Comparison of ENCODE assay signal across 11 cellular contexts in the genomic region with DNA sequence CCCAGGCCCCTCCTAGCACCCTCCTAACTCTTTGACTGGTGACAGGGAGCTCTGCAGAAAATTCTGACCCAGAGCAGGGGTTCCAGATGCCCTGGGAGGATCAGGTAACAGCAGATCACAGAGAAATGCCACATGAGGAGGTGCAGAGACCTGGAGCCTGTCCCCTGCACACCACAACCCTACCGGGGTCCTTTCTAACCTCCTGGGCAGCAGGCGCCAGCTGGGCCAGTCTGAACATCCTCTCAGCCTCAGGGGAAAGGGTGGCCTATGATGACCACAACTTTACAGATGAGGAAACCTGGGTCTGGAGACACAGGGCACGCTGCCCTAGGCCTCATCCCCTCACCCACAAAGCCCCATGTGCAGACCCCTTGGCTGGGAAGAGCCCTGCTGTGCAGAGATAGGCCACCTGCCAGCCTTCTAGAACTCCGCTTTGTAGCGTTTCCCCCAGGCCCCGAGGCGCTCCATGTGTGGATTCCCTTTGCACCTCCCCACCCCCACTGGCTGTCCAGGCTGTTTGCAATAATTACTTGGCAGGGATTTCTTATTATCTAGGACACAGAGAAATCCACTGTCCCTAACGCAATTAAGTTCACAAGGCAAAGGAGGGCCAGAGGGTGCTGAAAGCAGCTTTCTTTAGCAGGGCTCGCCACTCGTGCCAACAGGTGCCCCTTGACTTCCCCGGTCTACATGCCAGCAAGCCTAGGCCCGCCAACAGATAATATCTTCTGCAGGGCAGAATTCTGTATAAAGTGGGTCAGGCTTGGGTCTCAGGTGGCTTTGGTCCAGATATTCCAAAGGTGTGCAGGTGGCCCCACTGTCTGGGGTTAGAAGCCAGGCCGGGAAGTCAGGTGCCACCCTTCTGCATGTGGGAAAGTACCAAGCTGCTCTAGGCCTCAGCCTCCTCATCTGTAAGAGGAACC. TPM values are rescaled to one million over a fixed set of nuclear protein-coding genes. Genes with fewer than 3 reads are reported as not detected.
DNase-seq lines count a peak whose midpoint lies in the region; ATAC-seq and TF ChIP-seq lines count a peak whose summit lies in the region.
"Had no signal": no experiment of that assay in that cellular context is flagged by ENCODE, and none has a peak within 500 bp of the region (broad histone marks: within the 10 kb centered on the region; RNA-seq: fewer than 3 reads in every experiment).

No MANE protein-coding gene starts in this region.

- no peaks in the 10 kb centered on the region for H3K4me1 ChIP-seq in Panc1 (ENCODE audit: control insufficient read depth, insufficient read depth, low read length)
- peaks cover 0 to 21% (median 10%) of the 10 kb centered on the region in 6 donors for H3K4me1 ChIP-seq in spleen

- H3K27me3 Mint-ChIP-seq in activated CD8-positive, alpha-beta T cell treated with anti-CD3 and anti-CD28 coated beads for 36 hours, result no peaks in the 10 kb centered on the region
- no peaks in the 10 kb centered on the region for H3K27me3 Mint-ChIP-seq in activated CD8-positive, alpha-beta T cell treated with anti-CD3 and anti-CD28 coated beads, Interleukin-2, amount 10 ng/mL, durations not matched to agents 7 days and 5 days (ENCODE audit: low read depth)
- H3K27me3 Mint-ChIP-seq: IgD-negative memory B cell had no signal

- no peaks in the 10 kb centered on the region for H3K9me3 Mint-ChIP-seq in activated CD8-positive, alpha-beta T cell treated with anti-CD3 and anti-CD28 coated beads for 36 hours
- H3K9me3 Mint-ChIP-seq in activated CD8-positive, alpha-beta T cell treated with anti-CD3 and anti-CD28 coated beads, Interleukin-2, amount 10 ng/mL, durations not matched to agents 7 days and 5 days (ENCODE audit: insufficient read depth), result no peaks in the 10 kb centered on the region
- H3K9me3 Mint-ChIP-seq: IgD-negative memory B cell had no signal

- intact Hi-C loops in activated CD8-positive, alpha-beta T cell treated with anti-CD3 and anti-CD28 coated beads for 36 hours (cut with micrococcal nuclease), result no loop called here
- intact Hi-C loops in Panc1 (cut with micrococcal nuclease; ENCODE audit: unreplicated experiment), result no loop called here
- intact Hi-C loops in Right ventricle myocardium superior (cut with DNase I), result no loop called here
- intact Hi-C loops in spleen (cut with DNase I; ENCODE audit: low total_unique reads), result no loop called here

- BruUV-seq in Panc1 (replicated peaks; lab: Mats Ljungman, UMichigan), result TSS peak; percentile 43

- no peak overlapping the region for H3K4me3 Mint-ChIP-seq in activated CD8-positive, alpha-beta T cell treated with anti-CD3 and anti-CD28 coated beads for 36 hours
- no peak overlapping the region for H3K4me3 Mint-ChIP-seq in activated CD8-positive, alpha-beta T cell treated with anti-CD3 and anti-CD28 coated beads, Interleukin-2, amount 10 ng/mL, durations not matched to agents 7 days and 5 days
- H3K4me3 Mint-ChIP-seq: IgD-negative memory B cell had no signal

- H3K27ac ChIP-seq in Panc1 (ENCODE audit: low read length) (no peak overlapping the region), spleen (peak overlapping the region in 2 of 8 donors; percentile 3 to 4), coronary artery (peak overlapping the region in 1 of 2 donors; percentile 29)

- no peak for TF ChIP-seq POLR2A in spleen (IDR thresholded peaks at IDR 0.05)

- no peaks in the 10 kb centered on the region for H3K27me3 ChIP-seq in Panc1 (ENCODE audit: control insufficient read depth, insufficient read depth, low read length)
- H3K27me3 ChIP-seq in spleen (replicated peaks in 1 of 7), result peaks cover 0 to 13% (median 0%) of the 10 kb centered on the region in 7 donors

- H3K36me3 ChIP-seq in Panc1 (ENCODE audit: control insufficient read depth, insufficient read depth, low read length) (peaks cover 7% of the 10 kb centered on the region; the same call in 1 of the 2 replicates), spleen (peaks cover 22 to 100% (median 100%) of the 10 kb centered on the region in 6 donors)

- H3K36me3 Mint-ChIP-seq in activated CD8-positive, alpha-beta T cell treated with anti-CD3 and anti-CD28 coated beads for 36 hours (ENCODE audit: low read depth), result peaks cover 61% of the 10 kb centered on the region
- peaks cover 78% of the 10 kb centered on the region for H3K36me3 Mint-ChIP-seq in activated CD8-positive, alpha-beta T cell treated with anti-CD3 and anti-CD28 coated beads, Interleukin-2, amount 10 ng/mL, durations not matched to agents 7 days and 5 days (ENCODE audit: low read depth)
- H3K36me3 Mint-ChIP-seq: IgD-negative memory B cell had no signal

- in situ Hi-C loops in Panc1 (cut with HindIII; ENCODE audit: low pct_unique_long_range_greater_than_20kb, low sequenced_read_pairs), result no loop called here

- peak overlapping the region; percentile 57 for H3K27ac Mint-ChIP-seq in activated CD8-positive, alpha-beta T cell treated with anti-CD3 and anti-CD28 coated beads for 36 hours
- no peak overlapping the region for H3K27ac Mint-ChIP-seq in activated CD8-positive, alpha-beta T cell treated with anti-CD3 and anti-CD28 coated beads, Interleukin-2, amount 10 ng/mL, durations not matched to agents 7 days and 5 days

- H3K4me3 ChIP-seq in Panc1 (ENCODE audit: low read depth in 2 of 2, low read length in 2 of 2) (no peak overlapping the region), spleen (no peak overlapping the region), coronary artery (no peak overlapping the region)

- CTCF ChIA-PET in activated CD8-positive, alpha-beta T cell treated with anti-CD3 and anti-CD28 coated beads for 36 hours (lab: Charles Lee), result interaction anchor here (1.0 kb wide), 1 partner anchor 10 kb away, joined by 4 read pairs; no protein-coding TSS in a partner anchor
- CTCF ChIA-PET in activated CD8-positive, alpha-beta T cell treated with anti-CD3 and anti-CD28 coated beads, Interleukin-2, amount 10 ng/mL, durations not matched to agents 7 days and 5 days (lab: Charles Lee), result no interaction called here
- CTCF ChIA-PET in Panc1 (lab: Charles Lee), result no interaction called here

- TF ChIP-seq CTCF in activated CD8-positive, alpha-beta T cell treated with anti-CD3 and anti-CD28 coated beads for 36 hours (IDR thresholded peaks at IDR 0.05), result no peak
- no peak for TF ChIP-seq CTCF in Panc1 (IDR thresholded peaks at IDR 0.05)
- TF ChIP-seq CTCF in spleen (IDR thresholded peaks at IDR 0.05 in 8 of 11, conservative IDR thresholded peaks at IDR 0.05 in 3 of 11), result no peak
- TF ChIP-seq CTCF in coronary artery (IDR thresholded peaks at IDR 0.05), result no peak

- ATAC-seq in activated CD8-positive, alpha-beta T cell treated with anti-CD3 and anti-CD28 coated beads for 36 hours, result no peak
- ATAC-seq in activated CD8-positive, alpha-beta T cell treated with anti-CD3 and anti-CD28 coated beads, Interleukin-2, amount 10 ng/mL, durations not matched to agents 7 days and 5 days, result no peak
- ATAC-seq in Panc1 (no peak), Right ventricle myocardium superior (ENCODE audit: poor library complexity) (peak; percentile 38), HG02970 (IDR thresholded peaks at IDR 0.05; ENCODE audit: low FRiP score, unreplicated experiment) (no peak), HG02884 (IDR thresholded peaks at IDR 0.05; ENCODE audit: unreplicated experiment) (no peak)

- 85 to 93% (median 90%) methylated on average over 9 to 13 of the region's 13 CpGs for WGBS in spleen, 5 donors

- H3K9me3 ChIP-seq in Panc1 (ENCODE audit: control insufficient read depth, insufficient read depth, low read depth, low read length), result no peaks in the 10 kb centered on the region
- no peaks in the 10 kb centered on the region for H3K9me3 ChIP-seq in spleen

- no peak for DNase-seq in activated CD8-positive, alpha-beta T cell treated with anti-CD3 and anti-CD28 coated beads for 36 hours
- DNase-seq in activated CD8-positive, alpha-beta T cell treated with anti-CD3 and anti-CD28 coated beads, Interleukin-2, amount 10 ng/mL, durations not matched to agents 7 days and 5 days, result no peak
- DNase-seq in Panc1 (ENCODE audit: low read depth, low spot score), result no peak
- peak; percentile 58 for DNase-seq in Right ventricle myocardium superior
- DNase-seq in spleen, result peak; percentile 60
- no peak for DNase-seq in coronary artery (ENCODE audit: low spot score)
- DNase-seq: NCI-H146, NCI-H774 had no signal

- POLR2A ChIA-PET in activated CD8-positive, alpha-beta T cell treated with anti-CD3 and anti-CD28 coated beads for 36 hours (lab: Charles Lee), result interaction anchor here (0.5 to 1.5 kb wide), 3 partner anchors 14 to 78 kb away, joined by 3 to 4 read pairs (median 3); no protein-coding TSS in a partner anchor
- POLR2A ChIA-PET in activated CD8-positive, alpha-beta T cell treated with anti-CD3 and anti-CD28 coated beads, Interleukin-2, amount 10 ng/mL, durations not matched to agents 7 days and 5 days (lab: Charles Lee), result interaction anchor here (1.4 kb wide), 1 partner anchor 16 kb away, joined by 3 read pairs; no protein-coding TSS in a partner anchor
- POLR2A ChIA-PET in Panc1 (lab: Charles Lee), result no interaction called here

- no peaks in the 10 kb centered on the region for H3K4me1 Mint-ChIP-seq in activated CD8-positive, alpha-beta T cell treated with anti-CD3 and anti-CD28 coated beads for 36 hours (ENCODE audit: low read depth)
- no peaks in the 10 kb centered on the region for H3K4me1 Mint-ChIP-seq in activated CD8-positive, alpha-beta T cell treated with anti-CD3 and anti-CD28 coated beads, Interleukin-2, amount 10 ng/mL, durations not matched to agents 7 days and 5 days (ENCODE audit: low read depth)

RNA-seq across cellular contexts. Expression of a gene that starts 36.4 kb away (rescaled TPM):
- 100 to 1,000 TPM; 390 to 393 TPM for total RNA-seq in activated CD8-positive, alpha-beta T cell treated with anti-CD3 and anti-CD28 coated beads for 36 hours
- total RNA-seq in activated CD8-positive, alpha-beta T cell treated with anti-CD3 and anti-CD28 coated beads, Interleukin-2, amount 10 ng/mL, durations not matched to agents 7 days and 5 days, result 100 to 1,000 TPM; 516 to 550 TPM
- total RNA-seq in Panc1 (2021; ENCODE audit: unreplicated experiment) (260 TPM), Right ventricle myocardium superior (183 TPM), spleen (100 to 1,000 TPM; 124 to 377 (median 192) TPM)
- 339 TPM for polyA plus RNA-seq in Panc1 (2012; ENCODE audit: insufficient read length)
- 100 to 1,000 TPM in 1 of 3 donors, 10 to 100 TPM in 2; 56.6 to 105 (median 84.0) TPM for polyA plus RNA-seq in spleen

RNA-seq across cellular contexts. Expression of a gene that starts 58.9 kb away (rescaled TPM):
- total RNA-seq in activated CD8-positive, alpha-beta T cell treated with anti-CD3 and anti-CD28 coated beads for 36 hours, result under 1 TPM; 0.54 TPM
- 1 to 10 TPM; 1.3 to 1.7 TPM for total RNA-seq in activated CD8-positive, alpha-beta T cell treated with anti-CD3 and anti-CD28 coated beads, Interleukin-2, amount 10 ng/mL, durations not matched to agents 7 days and 5 days
- total RNA-seq in Panc1 (2021; ENCODE audit: unreplicated experiment) (3.5 TPM), Right ventricle myocardium superior (8.8 TPM), spleen (1 to 10 TPM; 4.6 to 8.8 (median 5.8) TPM)
- 3.5 TPM for polyA plus RNA-seq in Panc1 (2012; ENCODE audit: insufficient read length)
- polyA plus RNA-seq in spleen, result 1 to 10 TPM; 1.2 to 1.9 (median 1.5) TPM

Comparison
In these comparisons a context has a peak if more than half of its experiments do, and no peak if none do; other contexts are left out.
1. DNase-seq: peak in Right ventricle myocardium superior (single experiment) and spleen (single experiment); none in activated CD8-positive, alpha-beta T cell treated with anti-CD3 and anti-CD28 coated beads for 36 hours (single experiment), activated CD8-positive, alpha-beta T cell treated with anti-CD3 and anti-CD28 coated beads, Interleukin-2, amount 10 ng/mL, durations not matched to agents 7 days and 5 days (single experiment), Panc1 (single experiment) and coronary artery (single experiment).